8 cellular contexts compared by ENCODE assay signal in genomic region chr2:197500503-197501179, GRCh38. TPM values are rescaled to one million over a fixed set of nuclear protein-coding genes. Genes with fewer than 3 reads are reported as not detected.
DNase-seq lines count a peak whose midpoint lies in the region; ATAC-seq and TF ChIP-seq lines count a peak whose summit lies in the region.

No MANE protein-coding gene starts in this region.

- peak overlapping the region; percentile 92 for H3K4me3 Mint-ChIP-seq in CD8-positive, alpha-beta T cell
- peak overlapping the region; percentile 84 to 97 (median 94) for H3K4me3 Mint-ChIP-seq in immature natural killer cell

- H3K36me3 ChIP-seq in CD8-positive, alpha-beta T cell (ENCODE audit: insufficient read depth, low read length): peaks cover 14% of the 10 kb centered on the region

- H3K27me3 Mint-ChIP-seq in CD8-positive, alpha-beta T cell (ENCODE audit: low read depth): no peaks in the 10 kb centered on the region
- H3K27me3 Mint-ChIP-seq in immature natural killer cell (ENCODE audit: low read depth in 3 of 3): peaks cover 5 to 17% (median 13%) of the 10 kb centered on the region in 3 donors

- peak overlapping the region; percentile 97 for H3K27ac Mint-ChIP-seq in CD8-positive, alpha-beta T cell
- peak overlapping the region; percentile 79 to 98 (median 97) for H3K27ac Mint-ChIP-seq in immature natural killer cell

- H3K4me1 ChIP-seq in CD8-positive, alpha-beta T cell (ENCODE audit: insufficient read depth, low read length): peaks cover 47% of the 10 kb centered on the region

- POLR2A ChIA-PET in CD8-positive, alpha-beta T cell (lab: Charles Lee): interaction anchor here (0.5 to 9.5 kb wide), 15 partner anchors 8 to 1239 kb away, joined by 3 to 146 read pairs (median 4); partner anchors contain the start of genes COQ10B, MOB4 and SF3B1

- no peaks in the 10 kb centered on the region for H3K27me3 ChIP-seq in CD8-positive, alpha-beta T cell (ENCODE audit: insufficient read depth, low read length)
- H3K27me3 ChIP-seq in HL-60 (ENCODE audit: insufficient read depth, poor library complexity, severe bottlenecking): no peaks in the 10 kb centered on the region

- H3K9me3 ChIP-seq in CD8-positive, alpha-beta T cell (ENCODE audit: low read length): no peaks in the 10 kb centered on the region

- no peaks in the 10 kb centered on the region for H3K9me3 Mint-ChIP-seq in CD8-positive, alpha-beta T cell
- no peaks in the 10 kb centered on the region for H3K9me3 Mint-ChIP-seq in immature natural killer cell

- H3K4me3 ChIP-seq in CD8-positive, alpha-beta T cell (ENCODE audit: low read depth, low read length): peak overlapping the region; percentile 61
- H3K4me3 ChIP-seq in HL-60 (replicated peaks; ENCODE audit: insufficient read depth, low read length): peak overlapping the region; percentile 81

- intact Hi-C loops in CD8-positive, alpha-beta T cell (cut with DNase I, micrococcal nuclease): loop anchor here (1.0 to 5.0 kb wide), 6 partner anchors 15 to 205 kb away; partner anchors contain the start of genes COQ10B (in 1 of the 2), MARS2 (in 1 of the 2) and SF3B1 (in 1 of the 2)

- H3K4me1 Mint-ChIP-seq in CD8-positive, alpha-beta T cell (ENCODE audit: low read depth): peaks cover 59% of the 10 kb centered on the region
- H3K4me1 Mint-ChIP-seq in immature natural killer cell: peaks cover 45 to 62% of the 10 kb centered on the region in 2 donors

- CTCF ChIA-PET in CD8-positive, alpha-beta T cell (lab: Charles Lee): interaction anchor here (1.0 to 1.7 kb wide), 3 partner anchors 14 to 19 kb away, joined by 3 to 5 read pairs (median 4); partner anchors contain the start of gene MOB4

- H3K36me3 Mint-ChIP-seq in CD8-positive, alpha-beta T cell: peaks cover 71% of the 10 kb centered on the region
- peaks cover 4 to 11% (median 6%) of the 10 kb centered on the region in 3 donors for H3K36me3 Mint-ChIP-seq in immature natural killer cell

- peak overlapping the region; percentile 96 for H3K27ac ChIP-seq in CD8-positive, alpha-beta T cell (ENCODE audit: low read depth, low read length)
- H3K27ac ChIP-seq in HL-60 (replicated peaks) (peak overlapping the region; percentile 95), angular gyrus (ENCODE audit: low read depth, low read length) (peak overlapping the region; percentile 98)

- DNase-seq in CD8-positive, alpha-beta T cell: no peak
- no peak for DNase-seq in HL-60 (ENCODE audit: low read depth in 1 of 2, low spot score in 1 of 2)
- DNase-seq in immature natural killer cell: peak; percentile 9 to 26 (median 15)
- no peak for DNase-seq in stimulated activated naive CD8-positive, alpha-beta T cell treated with anti-CD3 and anti-CD28 coated beads, Interleukin-15, Interleukin-2, amounts not matched to agents 100 U/mL and 50 U/mL, for 24 hours
- no peak for DNase-seq in stimulated activated CD4-positive, alpha-beta T cell treated with anti-CD3 and anti-CD28 coated beads, Interleukin-4, amount 100 ng/mL, for 24 hours
- DNase-seq in SKM-1 treated with dmso at 0.1 percent for 144 hours (lab: John Stamatoyannopoulos, UW; ENCODE audit: unreplicated experiment): no peak

- no peak for TF ChIP-seq CTCF in CD8-positive, alpha-beta T cell (IDR thresholded peaks at IDR 0.05)
- no peak for TF ChIP-seq CTCF in HL-60 (IDR thresholded peaks at IDR 0.05; ENCODE audit: insufficient read depth, low read length)

- ATAC-seq in CD8-positive, alpha-beta T cell: peak; percentile 4
- ATAC-seq in GM19438 (IDR thresholded peaks at IDR 0.05; ENCODE audit: low read depth, unreplicated experiment): peak; percentile 3
- ATAC-seq in stimulated activated naive CD8-positive, alpha-beta T cell treated with anti-CD3 and anti-CD28 coated beads, Interleukin-15, Interleukin-2, amounts not matched to agents 100 U/mL and 50 U/mL, for 24 hours: peak; percentile 1

RNA-seq across cellular contexts. Expression of gene HSPE1, which starts 0.5 kb away (rescaled TPM):
- total RNA-seq in CD8-positive, alpha-beta T cell: 10 to 100 TPM; 76.7 to 76.8 TPM
- polyA plus RNA-seq in immature natural killer cell: 10 to 100 TPM; 60.2 to 96.7 (median 93.7) TPM

RNA-seq across cellular contexts. Expression of gene HSPD1, which starts 1.0 kb away (rescaled TPM):
- 100 to 1,000 TPM; 162 to 163 TPM for total RNA-seq in CD8-positive, alpha-beta T cell
- polyA plus RNA-seq in immature natural killer cell: 10 to 100 TPM; 50.7 to 77.3 (median 52.2) TPM

RNA-seq across cellular contexts. Expression of gene MOB4, which starts 15.2 kb away (rescaled TPM):
- total RNA-seq in CD8-positive, alpha-beta T cell: 10 to 100 TPM; 32.1 to 36.5 TPM
- polyA plus RNA-seq in immature natural killer cell: 10 to 100 TPM; 33.5 to 56.0 (median 33.9) TPM

RNA-seq across cellular contexts. Expression of gene COQ10B, which starts 47.3 kb away (rescaled TPM):
- total RNA-seq in CD8-positive, alpha-beta T cell: 10 to 100 TPM; 66.9 to 67.6 TPM
- 10 to 100 TPM; 49.4 to 80.9 (median 56.6) TPM for polyA plus RNA-seq in immature natural killer cell

Comparison
In these comparisons a context has a peak if more than half of its experiments do, and no peak if none do; other contexts are left out.
1. DNase-seq: peak in immature natural killer cell (3 of 3); none in CD8-positive, alpha-beta T cell (0 of 7), HL-60 (0 of 2), stimulated activated naive CD8-positive, alpha-beta T cell treated with anti-CD3 and anti-CD28 coated beads, Interleukin-15, Interleukin-2, amounts not matched to agents 100 U/mL and 50 U/mL, for 24 hours (single experiment), stimulated activated CD4-positive, alpha-beta T cell treated with anti-CD3 and anti-CD28 coated beads, Interleukin-4, amount 100 ng/mL, for 24 hours (single experiment) and SKM-1 treated with dmso at 0.1 percent for 144 hours (single experiment).
2. Peak in every context shown above with its lines, with median percentiles within 50 percentile points of each other: ATAC-seq and H3K27ac ChIP-seq.